In genomic region chr16:86794216-86794864, GRCh38 we compare ENCODE assay signal across 36 cellular contexts.
"Had no signal": no experiment of that assay in that cellular context is flagged by ENCODE, and none has a peak within 500 bp of the region (broad histone marks: within the 10 kb centered on the region; RNA-seq: fewer than 3 reads in every experiment).

No MANE protein-coding gene starts in this region.

- H3K4me3 ChIP-seq: ascending aorta, PC-9 had no signal

- H3K4me2 ChIP-seq: PC-9 had no signal

- H3K27ac ChIP-seq: ascending aorta, PC-9, RWPE1, VCaP had no signal

- DNase-seq: activated B cell treated with CpG ODN at 0.5 μM for 24 hours; activated CD4-positive, alpha-beta memory T cell treated with anti-CD3 and anti-CD28 coated beads for 36 hours; activated CD4-positive, alpha-beta T cell treated with anti-CD3 and anti-CD28 coated beads for 4 hours; activated CD4-positive, alpha-beta T cell treated with anti-CD3 and anti-CD28 coated beads, Interleukin-2, amount 50 U/mL, for 1 hour; activated CD4-positive, CD25-positive, alpha-beta regulatory T cell treated with anti-CD3 and anti-CD28 coated beads, Interleukin-2, amount 50 U/mL, for 72 hours; activated CD8-positive, alpha-beta memory T cell treated with anti-CD3 and anti-CD28 coated beads, Interleukin-2, amount 50 U/mL, for 4 hours; activated naive CD4-positive, alpha-beta T cell treated with anti-CD3 and anti-CD28 coated beads, Interleukin-2, amount 10 ng/mL, durations not matched to agents 7 days and 5 days; activated naive CD8-positive, alpha-beta T cell treated with anti-CD3 and anti-CD28 coated beads for 36 hours; activated T-cell treated with anti-CD3 and anti-CD28 coated beads for 4 hours; activated T-cell treated with anti-CD3 and anti-CD28 coated beads, Interleukin-2, amount 50 U/mL, for 4 hours; amygdala; caudate nucleus; cerebellar nuclear complex; KG1; MM.1S; NCI-H1092 treated with DMSO at 0.1 percent for 48 hours; NCI-H1417; NCI-H146; NCI-H187; NCI-H2029 treated with DMSO at 0.1 percent for 48 hours; NCI-H2107; NCI-H2171; NCI-H510A; NCI-H526; NCI-H748 treated with DMSO at 0.1 percent for 48 hours; PC-9; SIG-M5 had no signal

- H3K4me1 Mint-ChIP-seq: activated B cell treated with CpG ODN at 0.5 μM for 24 hours; activated naive CD4-positive, alpha-beta T cell treated with anti-CD3 and anti-CD28 coated beads, Interleukin-2, amount 10 ng/mL, durations not matched to agents 7 days and 5 days; activated naive CD8-positive, alpha-beta T cell treated with anti-CD3 and anti-CD28 coated beads for 36 hours had no signal

- H3K9me3 Mint-ChIP-seq: activated B cell treated with CpG ODN at 0.5 μM for 24 hours; activated CD4-positive, alpha-beta memory T cell treated with anti-CD3 and anti-CD28 coated beads for 36 hours; activated naive CD4-positive, alpha-beta T cell treated with anti-CD3 and anti-CD28 coated beads, Interleukin-2, amount 10 ng/mL, durations not matched to agents 7 days and 5 days; activated naive CD8-positive, alpha-beta T cell treated with anti-CD3 and anti-CD28 coated beads for 36 hours; activated T-cell treated with anti-CD3 and anti-CD28 coated beads, Interleukin-2, amount 50 U/mL, for 4 hours; activated T-helper 1 cell treated with anti-CD3 and anti-CD28 coated beads, Interleukin-12 subunit alpha, Interleukin-12 subunit beta, Interleukin-2, Interleukin-4 antibody, amounts not matched to agents 30 ng/mL and 10 ng/mL and 1 ng/mL, durations not matched to agents 14 hours and 24 hours and 36 hours; T-helper 2 cell treated with Interferon-gamma antibody and Interleukin-4, amounts not matched to agents 5 μg/mL and 100 μg/mL, for 36 hours had no signal

- H3K36me3 ChIP-seq: ascending aorta had no signal

- H3K4me1 ChIP-seq: ascending aorta had no signal

- H3K9me3 ChIP-seq: ascending aorta had no signal

- H3K4me3 Mint-ChIP-seq: activated B cell treated with CpG ODN at 0.5 μM for 24 hours; activated CD4-positive, alpha-beta memory T cell treated with anti-CD3 and anti-CD28 coated beads for 36 hours; activated naive CD4-positive, alpha-beta T cell treated with anti-CD3 and anti-CD28 coated beads, Interleukin-2, amount 10 ng/mL, durations not matched to agents 7 days and 5 days; activated naive CD8-positive, alpha-beta T cell treated with anti-CD3 and anti-CD28 coated beads for 36 hours; activated T-cell treated with anti-CD3 and anti-CD28 coated beads, Interleukin-2, amount 50 U/mL, for 4 hours; activated T-helper 1 cell treated with anti-CD3 and anti-CD28 coated beads, Interleukin-12 subunit alpha, Interleukin-12 subunit beta, Interleukin-2, Interleukin-4 antibody, amounts not matched to agents 30 ng/mL and 10 ng/mL and 1 ng/mL, durations not matched to agents 14 hours and 24 hours and 36 hours; brain; T-helper 2 cell treated with Interferon-gamma antibody and Interleukin-4, amounts not matched to agents 5 μg/mL and 100 μg/mL, for 36 hours had no signal

- H2AFZ ChIP-seq: PC-9 had no signal

- H3K27ac Mint-ChIP-seq: activated B cell treated with CpG ODN at 0.5 μM for 24 hours; activated CD4-positive, alpha-beta memory T cell treated with anti-CD3 and anti-CD28 coated beads for 36 hours; activated naive CD4-positive, alpha-beta T cell treated with anti-CD3 and anti-CD28 coated beads, Interleukin-2, amount 10 ng/mL, durations not matched to agents 7 days and 5 days; activated naive CD8-positive, alpha-beta T cell treated with anti-CD3 and anti-CD28 coated beads for 36 hours; activated T-helper 1 cell treated with anti-CD3 and anti-CD28 coated beads, Interleukin-12 subunit alpha, Interleukin-12 subunit beta, Interleukin-2, Interleukin-4 antibody, amounts not matched to agents 30 ng/mL and 10 ng/mL and 1 ng/mL, durations not matched to agents 14 hours and 24 hours and 36 hours; brain; T-helper 2 cell treated with Interferon-gamma antibody and Interleukin-4, amounts not matched to agents 5 μg/mL and 100 μg/mL, for 36 hours had no signal

- FAIRE-seq: bronchial epithelial cell, RCC 7860 had no signal

- ATAC-seq: activated T-cell treated with anti-CD3 and anti-CD28 coated beads, Interleukin-2, amount 50 U/mL, for 4 hours; Right ventricle myocardium inferior had no signal

- H3K36me3 Mint-ChIP-seq: activated CD4-positive, alpha-beta memory T cell treated with anti-CD3 and anti-CD28 coated beads for 36 hours; activated naive CD4-positive, alpha-beta T cell treated with anti-CD3 and anti-CD28 coated beads, Interleukin-2, amount 10 ng/mL, durations not matched to agents 7 days and 5 days; activated naive CD8-positive, alpha-beta T cell treated with anti-CD3 and anti-CD28 coated beads for 36 hours; brain had no signal

- H3K27me3 Mint-ChIP-seq: activated B cell treated with CpG ODN at 0.5 μM for 24 hours, brain had no signal

- H3K27me3 ChIP-seq: ascending aorta had no signal
